In the genomic region with DNA sequence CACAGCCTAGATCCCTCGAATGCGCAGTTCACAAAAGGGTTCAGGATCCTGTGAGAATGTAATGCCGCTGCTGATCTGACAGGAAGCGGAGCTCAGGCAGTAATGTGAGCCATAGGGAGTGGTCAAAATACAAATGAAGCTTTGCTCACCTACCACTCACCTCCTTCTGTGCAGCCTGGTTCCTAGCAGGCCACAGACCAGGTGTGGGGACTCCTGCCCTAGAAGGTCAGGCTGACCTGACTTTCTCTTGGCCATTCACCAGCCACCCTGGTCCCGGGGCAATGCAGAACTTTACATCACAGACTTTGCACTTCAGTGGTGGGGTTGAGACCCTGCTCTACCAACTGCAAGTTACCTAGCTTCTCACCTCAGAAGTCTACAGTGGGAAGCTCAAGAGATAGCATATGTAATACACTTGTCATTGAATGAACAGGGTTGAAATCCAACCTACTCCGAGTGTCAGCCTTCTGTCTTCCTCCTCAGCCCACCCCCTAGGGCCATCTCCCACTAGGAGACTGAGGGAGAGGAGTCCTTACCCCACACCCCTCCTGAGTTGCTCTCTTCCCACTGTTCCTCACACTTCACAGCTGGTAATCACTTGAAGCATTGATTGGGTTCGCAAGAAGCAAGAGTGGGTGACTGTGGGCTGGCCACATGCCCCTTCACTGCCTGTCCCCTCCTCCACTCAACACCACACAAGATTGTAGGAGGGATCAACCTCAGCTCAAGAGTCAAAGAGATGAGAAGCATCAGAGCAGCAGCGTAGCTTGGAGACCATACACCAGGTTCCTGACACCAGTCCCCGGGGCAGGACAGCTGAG, we compare ENCODE assay signal across 1 cellular context.
TF ChIP-seq lines count a peak whose summit lies in the region.

No MANE protein-coding gene starts in this region.

TF ChIP-seq in HEK293, 187 proteins besides CTCF, POLR2A, EP300 and RAD21:
- TF ChIP-seq, protein P1, sequence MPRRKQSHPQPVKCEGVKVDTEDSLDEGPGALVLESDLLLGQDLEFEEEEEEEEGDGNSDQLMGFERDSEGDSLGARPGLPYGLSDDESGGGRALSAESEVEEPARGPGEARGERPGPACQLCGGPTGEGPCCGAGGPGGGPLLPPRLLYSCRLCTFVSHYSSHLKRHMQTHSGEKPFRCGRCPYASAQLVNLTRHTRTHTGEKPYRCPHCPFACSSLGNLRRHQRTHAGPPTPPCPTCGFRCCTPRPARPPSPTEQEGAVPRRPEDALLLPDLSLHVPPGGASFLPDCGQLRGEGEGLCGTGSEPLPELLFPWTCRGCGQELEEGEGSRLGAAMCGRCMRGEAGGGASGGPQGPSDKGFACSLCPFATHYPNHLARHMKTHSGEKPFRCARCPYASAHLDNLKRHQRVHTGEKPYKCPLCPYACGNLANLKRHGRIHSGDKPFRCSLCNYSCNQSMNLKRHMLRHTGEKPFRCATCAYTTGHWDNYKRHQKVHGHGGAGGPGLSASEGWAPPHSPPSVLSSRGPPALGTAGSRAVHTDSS (tag by site-specific recombination; IDR thresholded peaks at IDR 0.05) = no peak
- TF ChIP-seq, protein P2, sequence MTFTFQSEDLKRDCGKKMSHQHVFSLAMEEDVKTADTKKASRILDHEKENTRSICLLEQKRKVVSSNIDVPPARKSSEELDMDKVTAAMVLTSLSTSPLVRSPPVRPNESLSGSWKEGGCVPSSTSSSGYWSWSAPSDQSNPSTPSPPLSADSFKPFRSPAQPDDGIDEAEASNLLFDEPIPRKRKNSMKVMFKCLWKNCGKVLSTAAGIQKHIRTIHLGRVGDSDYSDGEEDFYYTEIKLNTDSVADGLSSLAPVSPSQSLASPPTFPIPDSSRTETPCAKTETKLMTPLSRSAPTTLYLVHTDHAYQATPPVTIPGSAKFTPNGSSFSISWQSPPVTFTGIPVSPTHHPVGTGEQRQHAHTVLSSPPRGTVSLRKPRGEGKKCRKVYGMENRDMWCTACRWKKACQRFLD (tag by site-specific recombination; IDR thresholded peaks at IDR 0.05) = no peak
- TF ChIP-seq EGR2 (tag by site-specific recombination; IDR thresholded peaks at IDR 0.05; ENCODE audit: low read depth) = peak; percentile 54; the same call in 1 of the 2 replicates
- TF ChIP-seq ZFHX2 (tag by site-specific recombination; conservative IDR thresholded peaks at IDR 0.05) = peak; percentile 25; the same call in 1 of the 2 replicates
